ENCODE assay signal across 8 cellular contexts in the genomic region with DNA sequence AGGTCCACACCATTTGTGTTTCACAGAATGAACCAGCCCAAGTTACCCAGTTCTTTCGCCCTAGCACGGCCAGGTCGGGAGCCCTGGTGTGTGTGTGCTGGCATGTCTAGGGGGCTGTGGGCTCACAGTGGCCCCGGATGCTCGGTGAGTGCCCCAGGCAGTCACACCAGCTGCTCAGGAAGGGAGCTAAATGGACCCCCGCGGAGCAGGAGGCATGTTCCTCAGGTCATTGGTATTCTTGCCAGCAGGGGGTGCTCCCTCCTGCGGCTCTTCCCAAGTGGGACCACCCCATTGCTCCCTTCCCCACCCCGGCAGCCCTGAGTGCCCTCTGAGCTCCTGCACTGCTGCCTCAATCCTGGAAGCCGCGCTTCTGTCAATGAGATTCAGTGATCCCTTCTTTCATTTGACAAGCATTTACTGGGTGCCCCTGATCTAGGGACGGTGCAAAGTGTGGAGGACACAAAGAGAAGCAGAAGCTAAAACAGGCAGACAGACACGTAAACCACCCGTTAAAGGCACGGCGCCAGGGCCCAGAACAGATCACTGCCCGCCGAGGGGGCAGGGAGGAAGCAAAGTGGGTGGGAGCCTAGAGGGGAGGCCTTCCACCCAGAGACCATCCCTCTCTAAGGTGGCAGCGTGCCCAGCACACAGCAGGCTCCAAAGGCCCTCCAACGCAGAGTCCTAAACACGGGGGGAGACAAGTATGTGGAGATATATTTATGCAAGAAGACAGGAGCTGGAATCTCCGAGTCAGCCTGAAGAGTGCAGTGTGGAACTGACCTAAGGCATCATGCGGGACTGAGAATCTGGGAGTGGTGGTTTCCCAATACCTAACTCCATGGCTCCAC. TPM values are rescaled to one million over a fixed set of nuclear protein-coding genes. Genes with fewer than 3 reads are reported as not detected.
DNase-seq lines count a peak whose midpoint lies in the region; ATAC-seq and TF ChIP-seq lines count a peak whose summit lies in the region.

No MANE protein-coding gene starts in this region.

- H4K20me1 ChIP-seq in Karpas-422 (ENCODE audit: insufficient read depth, low read depth, low read length) = no peaks in the 10 kb centered on the region

- H3K36me3 Mint-ChIP-seq in Caco-2 (ENCODE audit: insufficient read depth, unreplicated experiment) = peaks cover 74% of the 10 kb centered on the region
- H3K36me3 Mint-ChIP-seq in activated CD4-positive, alpha-beta T cell treated with anti-CD3 and anti-CD28 coated beads, Interleukin-2, amount 10 ng/mL, durations not matched to agents 24 days and 14 days (ENCODE audit: low read depth) = peaks cover 26% of the 10 kb centered on the region
- H3K36me3 Mint-ChIP-seq in activated T-cell treated with anti-CD3 and anti-CD28 coated beads, Interleukin-2, amount 50 U/mL, for 72 hours (ENCODE audit: insufficient read depth in 2 of 2) = peaks cover 0 to 7% of the 10 kb centered on the region in 2 donors

- no peak overlapping the region for H3K27ac Mint-ChIP-seq in Caco-2 (ENCODE audit: unreplicated experiment)
- no peak overlapping the region for H3K27ac Mint-ChIP-seq in activated CD4-positive, alpha-beta T cell treated with anti-CD3 and anti-CD28 coated beads, Interleukin-2, amount 10 ng/mL, durations not matched to agents 24 days and 14 days
- H3K27ac Mint-ChIP-seq in activated T-cell treated with anti-CD3 and anti-CD28 coated beads, Interleukin-2, amount 50 U/mL, for 72 hours = no peak overlapping the region

- no peak overlapping the region for H2BK5ac ChIP-seq in mesendoderm (ENCODE audit: low read length)

- no peak overlapping the region for H2BK15ac ChIP-seq in mesendoderm (replicated peaks; ENCODE audit: low read depth)

- peaks cover under 1% of the 10 kb centered on the region for H3K79me2 ChIP-seq in Karpas-422 (ENCODE audit: low read length)
- H3K79me2 ChIP-seq in mesendoderm (ENCODE audit: control insufficient read depth, insufficient read depth, low read length) = no peaks in the 10 kb centered on the region

- WGBS in mesendoderm (ENCODE audit: extremely low coverage, insufficient coverage, low lambda C conversion rate) = no CpG with 5 or more reads among the region's 23 CpGs

- no peak overlapping the region for H2BK120ac ChIP-seq in mesendoderm (ENCODE audit: low read depth, low read length)

- H3K9me3 Mint-ChIP-seq in Caco-2 (ENCODE audit: unreplicated experiment) = no peaks in the 10 kb centered on the region
- no peaks in the 10 kb centered on the region for H3K9me3 Mint-ChIP-seq in activated CD4-positive, alpha-beta T cell treated with anti-CD3 and anti-CD28 coated beads, Interleukin-2, amount 10 ng/mL, durations not matched to agents 24 days and 14 days
- H3K9me3 Mint-ChIP-seq in activated T-cell treated with anti-CD3 and anti-CD28 coated beads, Interleukin-2, amount 50 U/mL, for 72 hours = no peaks in the 10 kb centered on the region

- H3K9me3 ChIP-seq in Caco-2 = no peaks in the 10 kb centered on the region
- H3K9me3 ChIP-seq in Karpas-422 (ENCODE audit: low read length) = no peaks in the 10 kb centered on the region

- H2AK5ac ChIP-seq in mesendoderm (ENCODE audit: low read length) = no peak overlapping the region

- H3K56ac ChIP-seq in mesendoderm (ENCODE audit: low read length) = no peak overlapping the region

- CTCF ChIA-PET in Caco-2 (lab: Charles Lee) = interaction anchor here (0.7 to 2.3 kb wide), 5 partner anchors 31 to 104 kb away, joined by 3 to 15 read pairs (median 6); no protein-coding TSS in a partner anchor

- H3K18ac ChIP-seq in mesendoderm (ENCODE audit: low read length) = no peak overlapping the region

- H3K9me2 ChIP-seq in Karpas-422 (replicated peaks; ENCODE audit: insufficient read depth, low read length) = no peaks in the 10 kb centered on the region

- H3K4me2 ChIP-seq in Karpas-422 (ENCODE audit: low read depth, low read length, poor library complexity, severe bottlenecking) = no peak overlapping the region
- no peak overlapping the region for H3K4me2 ChIP-seq in mesendoderm (ENCODE audit: low read length)

- H3K36me3 ChIP-seq in Caco-2 (ENCODE audit: control insufficient read depth, insufficient read depth, low read length) = peaks cover 1% of the 10 kb centered on the region
- peaks cover 30% of the 10 kb centered on the region for H3K36me3 ChIP-seq in Karpas-422 (ENCODE audit: insufficient read depth, low read length)
- peaks cover 16% of the 10 kb centered on the region for H3K36me3 ChIP-seq in mesendoderm (ENCODE audit: control insufficient read depth, insufficient read depth, low read length)

- H3K23ac ChIP-seq in mesendoderm (ENCODE audit: low read length) = no peak overlapping the region

- H4K8ac ChIP-seq in mesendoderm (ENCODE audit: low read depth, low read length) = no peak overlapping the region

- no peak for ATAC-seq in GM18511 (IDR thresholded peaks at IDR 0.05; ENCODE audit: unreplicated experiment)
- no peak for ATAC-seq in activated T-cell treated with anti-CD3 and anti-CD28 coated beads, Interleukin-2, amount 50 U/mL, for 72 hours (replicated peaks in 1 of 2)

- intact Hi-C loops in Caco-2 (cut with micrococcal nuclease; ENCODE audit: unreplicated experiment) = loop anchor here (2.0 kb wide), 1 partner anchor 104 kb away; no protein-coding TSS in a partner anchor
- intact Hi-C loops in activated CD4-positive, alpha-beta T cell treated with anti-CD3 and anti-CD28 coated beads, Interleukin-2, amount 10 ng/mL, durations not matched to agents 24 days and 14 days (cut with micrococcal nuclease) = no loop called here

- no peak for DNase-seq in Caco-2
- peak; percentile 41 for DNase-seq in Karpas-422
- peak in 1 of 2 donors; percentile 29 for DNase-seq in cardiac fibroblast (ENCODE audit: low read depth in 2 of 2)
- DNase-seq in mesendoderm = peak; percentile 76
- no peak for DNase-seq in activated CD4-positive, alpha-beta T cell treated with anti-CD3 and anti-CD28 coated beads, Interleukin-2, amount 10 ng/mL, durations not matched to agents 24 days and 14 days
- DNase-seq in medulla oblongata (ENCODE audit: extremely low spot score) = no peak
- DNase-seq in activated T-cell treated with anti-CD3 and anti-CD28 coated beads, Interleukin-2, amount 50 U/mL, for 72 hours = no peak

- H3K4me3 ChIP-seq in Caco-2 (ENCODE audit: low read depth, low read length) (no peak overlapping the region), Karpas-422 (ENCODE audit: low read length) (no peak overlapping the region), cardiac fibroblast (replicated peaks in 1 of 2; ENCODE audit: low read depth in 2 of 2, low read length in 2 of 2) (no peak overlapping the region), mesendoderm (ENCODE audit: low read length) (no peak overlapping the region)

- BruUV-seq in Caco-2 (replicated peaks; lab: Mats Ljungman, UMichigan) = no TSS peak

- no peaks in the 10 kb centered on the region for H3K27me3 Mint-ChIP-seq in Caco-2 (ENCODE audit: insufficient read depth, unreplicated experiment)
- H3K27me3 Mint-ChIP-seq in activated CD4-positive, alpha-beta T cell treated with anti-CD3 and anti-CD28 coated beads, Interleukin-2, amount 10 ng/mL, durations not matched to agents 24 days and 14 days = no peaks in the 10 kb centered on the region
- no peaks in the 10 kb centered on the region for H3K27me3 Mint-ChIP-seq in activated T-cell treated with anti-CD3 and anti-CD28 coated beads, Interleukin-2, amount 50 U/mL, for 72 hours (ENCODE audit: low read depth)

- H3K9ac ChIP-seq in Karpas-422 (ENCODE audit: low read length) (no peak overlapping the region), mesendoderm (ENCODE audit: low read length) (no peak overlapping the region)

- peak; percentile 41 to 59 for TF ChIP-seq CTCF in Caco-2 (IDR thresholded peaks at IDR 0.05; ENCODE audit: insufficient read depth in 1 of 2, low read depth in 1 of 2, low read length in 1 of 2, severe bottlenecking in 1 of 2, unreplicated experiment in 1 of 2)
- TF ChIP-seq CTCF in cardiac fibroblast (IDR thresholded peaks at IDR 0.05; ENCODE audit: low read depth, low read length) = peak; percentile 46

- H3K27me3 ChIP-seq in Caco-2 (replicated peaks; ENCODE audit: control insufficient read depth, insufficient read depth, low read length) (no peaks in the 10 kb centered on the region), Karpas-422 (ENCODE audit: low read length) (no peaks in the 10 kb centered on the region), mesendoderm (ENCODE audit: insufficient read depth, low read length, poor library complexity) (no peaks in the 10 kb centered on the region)

- H3K27ac ChIP-seq in Karpas-422 (ENCODE audit: low read length) (no peak overlapping the region), mesendoderm (ENCODE audit: low read depth, low read length) (no peak overlapping the region)

- no peak overlapping the region for H4K5ac ChIP-seq in mesendoderm (ENCODE audit: low read length)

- no peak overlapping the region for H2AFZ ChIP-seq in Karpas-422 (ENCODE audit: low read length)

- no peak overlapping the region for H3K4me3 Mint-ChIP-seq in Caco-2 (ENCODE audit: unreplicated experiment)
- H3K4me3 Mint-ChIP-seq in activated CD4-positive, alpha-beta T cell treated with anti-CD3 and anti-CD28 coated beads, Interleukin-2, amount 10 ng/mL, durations not matched to agents 24 days and 14 days = no peak overlapping the region
- no peak overlapping the region for H3K4me3 Mint-ChIP-seq in activated T-cell treated with anti-CD3 and anti-CD28 coated beads, Interleukin-2, amount 50 U/mL, for 72 hours

- no peak overlapping the region for H3K4ac ChIP-seq in mesendoderm (ENCODE audit: low read depth, low read length)

- POLR2A ChIA-PET in Caco-2 (lab: Charles Lee) = no interaction called here

- no peaks in the 10 kb centered on the region for H3K4me1 Mint-ChIP-seq in Caco-2 (ENCODE audit: low read depth, unreplicated experiment)
- H3K4me1 Mint-ChIP-seq in activated CD4-positive, alpha-beta T cell treated with anti-CD3 and anti-CD28 coated beads, Interleukin-2, amount 10 ng/mL, durations not matched to agents 24 days and 14 days = no peaks in the 10 kb centered on the region
- H3K4me1 Mint-ChIP-seq in activated T-cell treated with anti-CD3 and anti-CD28 coated beads, Interleukin-2, amount 50 U/mL, for 72 hours (ENCODE audit: low read depth) = no peaks in the 10 kb centered on the region

- no peaks in the 10 kb centered on the region for H3K79me1 ChIP-seq in mesendoderm (ENCODE audit: low read length)

- H3K4me1 ChIP-seq in Caco-2 (0 out of 2 replicates have a peak, but pooled peaks cover 3% of the 10 kb centered on the region), Karpas-422 (ENCODE audit: low read length) (peaks cover 23% of the 10 kb centered on the region), mesendoderm (ENCODE audit: control insufficient read depth, low read depth, low read length) (no peaks in the 10 kb centered on the region)

RNA-seq across cellular contexts. Expression of a gene that starts 5.2 kb away (rescaled TPM):
- total RNA-seq in Caco-2 (2022) = 4.9 and 5.8 TPM in 2 replicates
- 8.9 and 10.2 TPM in 2 replicates for total RNA-seq in Karpas-422 (2014; rRNA removed; shearing (Covaris generic); ENCODE audit: low replicate concordance)
- 0.93 TPM for polyA plus RNA-seq in mesendoderm (2013, experiment 1 of 2)
- polyA plus RNA-seq in mesendoderm (2013, experiment 2 of 2) = 1.2 TPM
- total RNA-seq in activated CD4-positive, alpha-beta T cell treated with anti-CD3 and anti-CD28 coated beads, Interleukin-2, amount 10 ng/mL, durations not matched to agents 24 days and 14 days = 0.62 and 0.86 TPM in 2 replicates
- total RNA-seq in activated T-cell treated with anti-CD3 and anti-CD28 coated beads, Interleukin-2, amount 50 U/mL, for 72 hours = 1 to 10 TPM; 1.4 to 2.1 TPM

RNA-seq across cellular contexts. Expression of a gene that starts 32.1 kb away (rescaled TPM):
- total RNA-seq in Caco-2 (2022) = 59.4 and 59.9 TPM in 2 replicates
- total RNA-seq in Karpas-422 (2014; rRNA removed; shearing (Covaris generic); ENCODE audit: low replicate concordance) = 26.2 and 31.1 TPM in 2 replicates
- 12.4 TPM for polyA plus RNA-seq in mesendoderm (2013, experiment 1 of 2)
- polyA plus RNA-seq in mesendoderm (2013, experiment 2 of 2) = 12.0 TPM
- 21.4 and 29.9 TPM in 2 replicates for total RNA-seq in activated CD4-positive, alpha-beta T cell treated with anti-CD3 and anti-CD28 coated beads, Interleukin-2, amount 10 ng/mL, durations not matched to agents 24 days and 14 days
- 10 to 100 TPM; 24.6 to 26.2 TPM for total RNA-seq in activated T-cell treated with anti-CD3 and anti-CD28 coated beads, Interleukin-2, amount 50 U/mL, for 72 hours

Comparison
In these comparisons a context has a peak if more than half of its experiments do, and no peak if none do; other contexts are left out.
1. DNase-seq: peak in Karpas-422 (single experiment) and mesendoderm (single experiment); none in Caco-2 (0 of 2), activated CD4-positive, alpha-beta T cell treated with anti-CD3 and anti-CD28 coated beads, Interleukin-2, amount 10 ng/mL, durations not matched to agents 24 days and 14 days (single experiment), medulla oblongata (single experiment) and activated T-cell treated with anti-CD3 and anti-CD28 coated beads, Interleukin-2, amount 50 U/mL, for 72 hours (0 of 2).